ENCODE assay signal across 17 cellular contexts in the genomic region with DNA sequence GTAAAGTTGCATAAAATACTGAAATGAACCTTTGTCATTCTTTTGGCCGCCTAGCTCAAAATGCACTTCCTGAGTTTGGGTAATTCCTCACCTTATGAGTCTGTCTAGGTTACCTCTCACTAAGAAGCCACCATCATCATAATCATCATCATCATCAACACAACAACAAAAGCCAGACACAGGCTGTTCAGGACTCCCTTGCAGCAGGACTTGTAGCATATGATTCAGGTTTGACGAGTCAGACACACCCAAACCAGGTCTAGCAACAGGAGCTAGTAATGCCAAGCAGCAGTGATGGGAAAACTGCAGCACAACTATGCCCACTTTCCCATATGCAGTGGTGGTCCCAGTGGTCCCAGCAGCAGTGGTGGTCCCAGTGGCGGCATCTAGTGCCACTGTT.
"Had no signal": no experiment of that assay in that cellular context is flagged by ENCODE, and none has a peak within 500 bp of the region (broad histone marks: within the 10 kb centered on the region; RNA-seq: fewer than 3 reads in every experiment).

No MANE protein-coding gene starts in this region.

- ATAC-seq: natural killer cell had no signal

- H3K4me3 ChIP-seq: left ventricle myocardium inferior, right atrium auricular region, skin epidermis, tibial nerve had no signal

- H3K9me3 ChIP-seq: left ventricle myocardium inferior, right atrium auricular region, tibial nerve had no signal

- H3K36me3 ChIP-seq: left ventricle myocardium inferior, right atrium auricular region, tibial nerve had no signal

- H3K27ac ChIP-seq: left ventricle myocardium inferior, right atrium auricular region, skin epidermis, tibial nerve had no signal

- H3K27me3 ChIP-seq: right atrium auricular region had no signal

- DNase-seq: activated B cell treated with CpG ODN at 0.5 μM for 24 hours; activated CD4-positive, alpha-beta T cell treated with anti-CD3 and anti-CD28 coated beads for 48 hours; activated CD8-positive, alpha-beta memory T cell treated with anti-CD3 and anti-CD28 coated beads, Interleukin-2, amount 50 U/mL, for 48 hours; activated naive CD8-positive, alpha-beta T cell treated with anti-CD3 and anti-CD28 coated beads for 36 hours; cerebellar nuclear complex; effector memory CD4-positive, alpha-beta T cell; islet precursor cell; left ventricle myocardium inferior; natural killer cell; nucleus accumbens; stimulated activated CD4-positive, alpha-beta T cell treated with anti-CD3 and anti-CD28 coated beads, Interleukin-4, amount 100 ng/mL, for 24 hours; stimulated activated naive CD4-positive, alpha-beta T cell treated with Interleukin-2 at 50 U/mL for 16 hours; substantia nigra; SW 1271 had no signal
